In the genomic region with DNA sequence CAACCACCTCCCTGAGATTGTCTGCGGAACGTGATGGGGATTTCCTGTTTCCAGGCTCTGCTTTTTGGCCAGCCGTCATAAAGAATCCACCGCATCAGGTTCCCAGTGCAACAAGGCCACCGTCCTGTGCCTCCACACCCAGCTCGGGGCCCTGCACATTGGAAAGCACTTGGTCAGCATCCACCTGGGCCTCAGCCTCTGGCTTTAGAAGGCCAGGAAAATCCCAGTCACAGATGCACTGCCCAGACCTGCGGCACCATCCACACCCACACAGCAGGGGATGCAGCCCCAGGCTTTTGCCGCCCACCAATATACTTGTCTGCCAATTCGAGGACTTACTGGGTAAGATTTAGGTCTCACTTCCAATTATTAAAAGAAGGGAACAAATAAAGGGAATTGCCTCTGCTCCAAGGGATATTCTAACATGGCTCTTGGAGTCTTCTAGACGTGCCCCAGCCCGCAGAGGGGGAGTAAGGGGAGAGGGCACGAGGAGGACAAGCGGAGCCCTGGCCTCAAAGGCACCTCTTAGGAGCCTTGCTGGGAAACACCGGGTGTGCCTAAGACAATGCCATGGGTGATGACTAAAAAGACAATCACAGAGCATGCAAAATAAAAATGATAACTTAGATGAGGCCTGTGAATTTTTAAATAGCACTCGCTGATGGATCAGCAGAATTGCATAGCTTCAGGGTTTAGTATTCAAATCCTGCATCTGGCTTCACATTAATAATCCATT, we compare ENCODE assay signal across 18 cellular contexts.
DNase-seq lines count a peak whose midpoint lies in the region; ATAC-seq and TF ChIP-seq lines count a peak whose summit lies in the region.
"Had no signal": no experiment of that assay in that cellular context is flagged by ENCODE, and none has a peak within 500 bp of the region (broad histone marks: within the 10 kb centered on the region; RNA-seq: fewer than 3 reads in every experiment).

No MANE protein-coding gene starts in this region.

- H3K27me3 Mint-ChIP-seq in activated CD4-positive, alpha-beta T cell treated with anti-CD3 and anti-CD28 coated beads, Interleukin-2, amount 10 ng/mL, durations not matched to agents 7 days and 5 days, result no peaks in the 10 kb centered on the region
- H3K27me3 Mint-ChIP-seq in chondrocyte (ENCODE audit: low read depth), result no peaks in the 10 kb centered on the region
- H3K27me3 Mint-ChIP-seq in naive B cell, result no peaks in the 10 kb centered on the region

- peaks cover 11% of the 10 kb centered on the region for H3K36me3 Mint-ChIP-seq in activated CD4-positive, alpha-beta T cell treated with anti-CD3 and anti-CD28 coated beads, Interleukin-2, amount 10 ng/mL, durations not matched to agents 7 days and 5 days (ENCODE audit: low read depth)
- H3K36me3 Mint-ChIP-seq in chondrocyte (ENCODE audit: low read depth) (no peaks in the 10 kb centered on the region), naive B cell (no peaks in the 10 kb centered on the region)

- 55 to 58% methylated on average over 15 of the region's 15 CpGs for WGBS in lower leg skin, 2 donors

- intact Hi-C loops in lower leg skin (cut with DNase I; ENCODE audit: low total_unique reads), result no loop called here

- no peak overlapping the region for H3K4me3 Mint-ChIP-seq in activated CD4-positive, alpha-beta T cell treated with anti-CD3 and anti-CD28 coated beads, Interleukin-2, amount 10 ng/mL, durations not matched to agents 7 days and 5 days
- no peak overlapping the region for H3K4me3 Mint-ChIP-seq in chondrocyte (ENCODE audit: unreplicated experiment)
- peak overlapping the region in 2 of 8 donors; percentile 14 to 67 for H3K4me3 Mint-ChIP-seq in naive B cell

- no peaks in the 10 kb centered on the region for H3K9me3 Mint-ChIP-seq in activated CD4-positive, alpha-beta T cell treated with anti-CD3 and anti-CD28 coated beads, Interleukin-2, amount 10 ng/mL, durations not matched to agents 7 days and 5 days
- H3K9me3 Mint-ChIP-seq in chondrocyte (ENCODE audit: low read depth), result no peaks in the 10 kb centered on the region
- no peaks in the 10 kb centered on the region for H3K9me3 Mint-ChIP-seq in naive B cell

- ATAC-seq in naive B cell (ENCODE audit: low read depth in 2 of 2) (no peak), HG03457 (IDR thresholded peaks at IDR 0.05; ENCODE audit: unreplicated experiment) (no peak), HG02840 (IDR thresholded peaks at IDR 0.05; ENCODE audit: low FRiP score, unreplicated experiment) (no peak)

- peak overlapping the region; percentile 13 for H3K27ac Mint-ChIP-seq in activated CD4-positive, alpha-beta T cell treated with anti-CD3 and anti-CD28 coated beads, Interleukin-2, amount 10 ng/mL, durations not matched to agents 7 days and 5 days
- H3K27ac Mint-ChIP-seq in chondrocyte (ENCODE audit: unreplicated experiment), result peak overlapping the region; percentile 12
- H3K27ac Mint-ChIP-seq in naive B cell, result peak overlapping the region in 4 of 6 donors; percentile 47 to 98 (median 90)

- no peak for TF ChIP-seq CTCF in RWPE1 (conservative IDR thresholded peaks at IDR 0.05; ENCODE audit: low read depth)
- TF ChIP-seq CTCF in chondrocyte (IDR thresholded peaks at IDR 0.05), result no peak
- TF ChIP-seq CTCF in lower leg skin (IDR thresholded peaks at IDR 0.05), result no peak

- no peak for TF ChIP-seq POLR2A in lower leg skin (IDR thresholded peaks at IDR 0.05)

- CTCF ChIA-PET in activated CD4-positive, alpha-beta T cell treated with anti-CD3 and anti-CD28 coated beads, Interleukin-2, amount 10 ng/mL, durations not matched to agents 7 days and 5 days (lab: Charles Lee), result interaction anchor here (0.6 kb wide), 1 partner anchor 1568 kb away, joined by 3 read pairs; no protein-coding TSS in a partner anchor
- CTCF ChIA-PET in RWPE1 (lab: Yijun Ruan, JAX), result interaction anchor here (0.6 kb wide), 1 partner anchor 229 kb away, joined by 3 read pairs; no protein-coding TSS in a partner anchor

- H3K4me3 ChIP-seq in lower leg skin (ENCODE audit: low read depth, poor library complexity, severe bottlenecking), result no peak overlapping the region
- H3K4me3 ChIP-seq: ascending aorta had no signal

- H3K4me1 Mint-ChIP-seq in activated CD4-positive, alpha-beta T cell treated with anti-CD3 and anti-CD28 coated beads, Interleukin-2, amount 10 ng/mL, durations not matched to agents 7 days and 5 days, result peaks cover 43% of the 10 kb centered on the region
- peaks cover 60% of the 10 kb centered on the region for H3K4me1 Mint-ChIP-seq in chondrocyte (ENCODE audit: low read depth)
- H3K4me1 Mint-ChIP-seq in naive B cell, result peaks cover 52 to 93% (median 86%) of the 10 kb centered on the region in 3 donors

- H3K27ac ChIP-seq in RWPE1, result peak overlapping the region; percentile 65
- H3K27ac ChIP-seq: ascending aorta, C4-2B had no signal

- DNase-seq in activated CD4-positive, alpha-beta T cell treated with anti-CD3 and anti-CD28 coated beads, Interleukin-2, amount 10 ng/mL, durations not matched to agents 7 days and 5 days, result no peak
- DNase-seq in activated CD4-positive, alpha-beta T cell treated with anti-CD3 and anti-CD28 coated beads for 1 hour, result no peak
- DNase-seq in RWPE1 (ENCODE audit: low spot score) (no peak), chondrocyte (ENCODE audit: low spot score) (no peak), naive B cell (no peak), lower leg skin (ENCODE audit: low spot score in 2 of 2) (no peak)
- DNase-seq: activated CD8-positive, alpha-beta memory T cell treated with anti-CD3 and anti-CD28 coated beads for 24 hours; DMS79; H7; head of caudate nucleus; mesenchymal stem cell; NCI-H1436; RPMI8226; stimulated activated naive CD4-positive, alpha-beta T cell treated with Interleukin-2 at 50 U/mL for 16 hours had no signal

- POLR2A ChIA-PET in activated CD4-positive, alpha-beta T cell treated with anti-CD3 and anti-CD28 coated beads, Interleukin-2, amount 10 ng/mL, durations not matched to agents 7 days and 5 days (lab: Charles Lee), result no interaction called here
- POLR2A ChIA-PET in RWPE1 (lab: Yijun Ruan, JAX; ENCODE audit: low non-redundant PET), result no interaction called here

Comparison
In these comparisons a context has a peak if more than half of its experiments do, and no peak if none do; other contexts are left out.
1. H3K27ac Mint-ChIP-seq: peak in every context shown above with its lines; median percentile 90 in naive B cell; 13 in activated CD4-positive, alpha-beta T cell treated with anti-CD3 and anti-CD28 coated beads, Interleukin-2, amount 10 ng/mL, durations not matched to agents 7 days and 5 days; 12 in chondrocyte.